Comparison of ENCODE assay signal across 26 cellular contexts in genomic region chr13:68996671-68997030, GRCh38.
"Had no signal": no experiment of that assay in that cellular context is flagged by ENCODE, and none has a peak within 500 bp of the region (broad histone marks: within the 10 kb centered on the region; RNA-seq: fewer than 3 reads in every experiment).

No MANE protein-coding gene starts in this region.

- ATAC-seq: natural killer cell treated with Interleukin-12 subunit alpha and Interleukin-12 subunit beta and Interleukin-15 and Interleukin-18, amount 100 ng/mL, for 72 hours; psoas muscle; right cardiac atrium; right lobe of liver; stimulated activated effector memory CD8-positive, alpha-beta T cell treated with anti-CD3 and anti-CD28 coated beads, Interleukin-12 subunit alpha, Interleukin-12 subunit beta, amount 100 ng/mL, for 72 hours; stimulated activated naive B cell treated with anti-CD40 and anti-IgM and Interleukin-4, amounts not matched to agents 10 μg/mL and 1 μg/mL and 100 μg/mL, for 72 hours had no signal

- H3K4me3 ChIP-seq: ovary, psoas muscle, right lobe of liver, sigmoid colon, stomach, thoracic aorta, thyroid gland, tibial nerve, upper lobe of left lung, vagina had no signal

- H3K9ac ChIP-seq: parathyroid adenoma had no signal

- FAIRE-seq: small intestine, urothelium cell line had no signal

- DNase-seq: nephron progenitor cell; occipital lobe; ovary; posterior cingulate gyrus; psoas muscle; right cardiac atrium; right lobe of liver; sigmoid colon; small intestine; stimulated activated CD4-positive, alpha-beta T cell treated with anti-CD3 and anti-CD28 coated beads, Interleukin-15, amount 100 ng/mL, for 24 hours; stimulated activated CD4-positive, alpha-beta T cell treated with anti-CD3 and anti-CD28 coated beads, Interleukin-2, amount 100 ng/mL, for 24 hours; stimulated activated CD4-positive, alpha-beta T cell treated with anti-CD3 and anti-CD28 coated beads, Interleukin-2, amount 100 ng/mL, for 48 hours; stimulated activated CD4-positive, alpha-beta T cell treated with anti-CD3 and anti-CD28 coated beads, Interleukin-4, amount 100 ng/mL, for 24 hours; stimulated activated naive B cell treated with anti-CD40 and anti-IgM and Interleukin-4, amounts not matched to agents 10 μg/mL and 1 μg/mL and 100 μg/mL, for 72 hours; stimulated activated naive CD4-positive, alpha-beta T cell treated with Interleukin-2 at 50 U/mL for 16 hours; stomach; thyroid gland; trophoblast cell; upper lobe of left lung had no signal

- H3K9me3 ChIP-seq: ovary, right lobe of liver, thoracic aorta, thyroid gland, vagina had no signal

- H3K79me2 ChIP-seq: parathyroid adenoma had no signal

- H3K27ac ChIP-seq: ovary, parathyroid adenoma, psoas muscle, right lobe of liver, sigmoid colon, stomach, thoracic aorta, thyroid gland, tibial nerve, upper lobe of left lung, vagina had no signal

- H3K27me3 ChIP-seq: ovary, right lobe of liver, sigmoid colon, stomach, thyroid gland, tibial nerve, upper lobe of left lung, vagina had no signal

- H3K4me1 ChIP-seq: parathyroid adenoma, psoas muscle, right lobe of liver, sigmoid colon, stomach, thyroid gland, tibial nerve, upper lobe of left lung, vagina had no signal

- H3K36me3 ChIP-seq: ovary, right lobe of liver, sigmoid colon, stomach, thoracic aorta, thyroid gland, tibial nerve, upper lobe of left lung, vagina had no signal

- H2AFZ ChIP-seq: parathyroid adenoma had no signal
